21 cellular contexts compared by ENCODE assay signal in genomic region chr6:136780972-136781371, GRCh38.
"Had no signal": no experiment of that assay in that cellular context is flagged by ENCODE, and none has a peak within 500 bp of the region (broad histone marks: within the 10 kb centered on the region; RNA-seq: fewer than 3 reads in every experiment).

No MANE protein-coding gene starts in this region.

- H3K27me3 ChIP-seq: foreskin keratinocyte, pancreas, right atrium auricular region, upper lobe of left lung had no signal

- H3K4me1 ChIP-seq: psoas muscle had no signal

- H3K9me3 ChIP-seq: pancreas, psoas muscle, right atrium auricular region, upper lobe of left lung had no signal

- FAIRE-seq: keratinocyte, pancreas had no signal

- ATAC-seq: activated CD4-positive, CD25-positive, alpha-beta regulatory T cell treated with anti-CD3 and anti-CD28 coated beads, Interleukin-2, amount 50 U/mL, for 24 hours; activated CD8-positive, alpha-beta T cell treated with anti-CD3 and anti-CD28 coated beads, Interleukin-2, amount 10 ng/mL, durations not matched to agents 7 days and 5 days; foreskin keratinocyte; pancreas; psoas muscle had no signal

- H3K36me3 ChIP-seq: pancreas, right atrium auricular region, upper lobe of left lung had no signal

- H3K9me3 Mint-ChIP-seq: activated CD4-positive, alpha-beta T cell treated with anti-CD3 and anti-CD28 coated beads, Interleukin-2, amount 10 ng/mL, durations not matched to agents 7 days and 5 days; activated naive CD8-positive, alpha-beta T cell treated with anti-CD3 and anti-CD28 coated beads, Interleukin-2, amount 10 ng/mL, durations not matched to agents 7 days and 5 days; activated T-helper 2 cell treated with anti-CD3 and anti-CD28 coated beads, Interferon-gamma antibody, Interleukin-2, Interleukin-4, amounts not matched to agents 10 μg/mL and 5 μg/mL and 100 μg/mL, durations not matched to agents 14 hours and 24 hours and 36 hours; nephron had no signal

- H3K27ac ChIP-seq: foreskin keratinocyte, pancreas, psoas muscle, right atrium auricular region, VCaP had no signal

- DNase-seq: activated CD4-positive, alpha-beta T cell treated with anti-CD3 and anti-CD28 coated beads, Interleukin-2, amount 10 ng/mL, durations not matched to agents 7 days and 5 days; activated CD8-positive, alpha-beta T cell treated with anti-CD3 and anti-CD28 coated beads, Interleukin-2, amount 10 ng/mL, durations not matched to agents 7 days and 5 days; activated naive CD4-positive, alpha-beta T cell treated with Interleukin-2 at 50 U/mL for 16 hours; activated naive CD8-positive, alpha-beta T cell treated with anti-CD3 and anti-CD28 coated beads, Interleukin-2, amount 10 ng/mL, durations not matched to agents 7 days and 5 days; activated T-cell treated with anti-CD3 and anti-CD28 coated beads, Interleukin-2, amount 50 U/mL, for 1 hour; amygdala; dermis blood vessel endothelial cell; effector memory CD4-positive, alpha-beta T cell; foreskin keratinocyte; midbrain; pancreas; psoas muscle; stimulated activated CD4-positive, alpha-beta T cell treated with anti-CD3 and anti-CD28 coated beads, Interleukin-4, amount 100 ng/mL, for 24 hours; stimulated activated naive CD4-positive, alpha-beta T cell treated with Interleukin-2 at 50 U/mL for 16 hours; upper lobe of left lung had no signal

- H3K27ac Mint-ChIP-seq: activated CD4-positive, alpha-beta T cell treated with anti-CD3 and anti-CD28 coated beads, Interleukin-2, amount 10 ng/mL, durations not matched to agents 7 days and 5 days; activated CD8-positive, alpha-beta T cell treated with anti-CD3 and anti-CD28 coated beads, Interleukin-2, amount 10 ng/mL, durations not matched to agents 7 days and 5 days; activated naive CD8-positive, alpha-beta T cell treated with anti-CD3 and anti-CD28 coated beads, Interleukin-2, amount 10 ng/mL, durations not matched to agents 7 days and 5 days; activated T-helper 2 cell treated with anti-CD3 and anti-CD28 coated beads, Interferon-gamma antibody, Interleukin-2, Interleukin-4, amounts not matched to agents 10 μg/mL and 5 μg/mL and 100 μg/mL, durations not matched to agents 14 hours and 24 hours and 36 hours had no signal

- H3K4me3 Mint-ChIP-seq: activated CD4-positive, alpha-beta T cell treated with anti-CD3 and anti-CD28 coated beads, Interleukin-2, amount 10 ng/mL, durations not matched to agents 7 days and 5 days; activated CD8-positive, alpha-beta T cell treated with anti-CD3 and anti-CD28 coated beads, Interleukin-2, amount 10 ng/mL, durations not matched to agents 7 days and 5 days; activated naive CD8-positive, alpha-beta T cell treated with anti-CD3 and anti-CD28 coated beads, Interleukin-2, amount 10 ng/mL, durations not matched to agents 7 days and 5 days; nephron had no signal

- H3K4me3 ChIP-seq: pancreas, psoas muscle, right atrium auricular region, upper lobe of left lung had no signal

- H3K27me3 Mint-ChIP-seq: activated CD4-positive, alpha-beta T cell treated with anti-CD3 and anti-CD28 coated beads, Interleukin-2, amount 10 ng/mL, durations not matched to agents 7 days and 5 days; activated naive CD8-positive, alpha-beta T cell treated with anti-CD3 and anti-CD28 coated beads, Interleukin-2, amount 10 ng/mL, durations not matched to agents 7 days and 5 days had no signal
